ENCODE assay signal across 19 cellular contexts in the genomic region with DNA sequence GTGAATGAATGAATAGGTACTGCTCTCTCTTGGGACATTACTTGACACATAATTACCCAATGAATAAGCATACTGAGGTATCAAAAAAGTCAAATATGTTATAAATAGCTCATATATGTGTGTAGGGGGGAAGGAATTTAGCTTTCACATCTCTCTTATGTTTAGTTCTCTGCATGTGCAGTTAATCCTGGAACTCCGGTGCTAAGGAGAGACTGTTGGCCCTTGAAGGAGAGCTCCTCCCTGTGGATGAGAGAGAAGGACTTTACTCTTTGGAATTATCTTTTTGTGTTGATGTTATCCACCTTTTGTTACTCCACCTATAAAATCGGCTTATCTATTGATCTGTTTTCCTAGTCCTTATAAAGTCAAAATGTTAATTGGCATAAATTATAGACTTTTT. TPM values are rescaled to one million over a fixed set of nuclear protein-coding genes. Genes with fewer than 3 reads are reported as not detected.
DNase-seq lines count a peak whose midpoint lies in the region; ATAC-seq and TF ChIP-seq lines count a peak whose summit lies in the region.
"Had no signal": no experiment of that assay in that cellular context is flagged by ENCODE, and none has a peak within 500 bp of the region (broad histone marks: within the 10 kb centered on the region; RNA-seq: fewer than 3 reads in every experiment).

No MANE protein-coding gene starts in this region.

- peaks cover 11% of the 10 kb centered on the region for H3K4me1 Mint-ChIP-seq in nephron
- no peaks in the 10 kb centered on the region for H3K4me1 Mint-ChIP-seq in stimulated activated memory B cell treated with anti-CD40 and anti-IgM and Interleukin-4, amounts not matched to agents 10 μg/mL and 1 μg/mL and 100 μg/mL, for 72 hours
- H3K4me1 Mint-ChIP-seq in activated naive CD8-positive, alpha-beta T cell treated with anti-CD3 and anti-CD28 coated beads for 36 hours = peaks cover 2% of the 10 kb centered on the region
- H3K4me1 Mint-ChIP-seq: activated naive CD4-positive, alpha-beta T cell treated with anti-CD3 and anti-CD28 coated beads, Interleukin-2, amount 50 U/mL, for 24 hours had no signal

- H3K27me3 Mint-ChIP-seq in nephron (ENCODE audit: low read depth) = peaks cover 54% of the 10 kb centered on the region
- peaks cover 14% of the 10 kb centered on the region for H3K27me3 Mint-ChIP-seq in stimulated activated memory B cell treated with anti-CD40 and anti-IgM and Interleukin-4, amounts not matched to agents 10 μg/mL and 1 μg/mL and 100 μg/mL, for 72 hours
- peaks cover 35% of the 10 kb centered on the region for H3K27me3 Mint-ChIP-seq in activated naive CD8-positive, alpha-beta T cell treated with anti-CD3 and anti-CD28 coated beads for 36 hours

- peak; percentile 82 for TF ChIP-seq CTCF in C4-2B (conservative IDR thresholded peaks at IDR 0.05)
- TF ChIP-seq CTCF in LNCAP (IDR thresholded peaks at IDR 0.05) = peak; percentile 56
- TF ChIP-seq CTCF in epithelial cell of proximal tubule (conservative IDR thresholded peaks at IDR 0.05; ENCODE audit: low read depth, low read length) = peak; percentile 51
- no peak for TF ChIP-seq CTCF in nephron (IDR thresholded peaks at IDR 0.05; ENCODE audit: unreplicated experiment in 3 of 3)

- H3K9me3 Mint-ChIP-seq in nephron = no peaks in the 10 kb centered on the region
- no peaks in the 10 kb centered on the region for H3K9me3 Mint-ChIP-seq in stimulated activated memory B cell treated with anti-CD40 and anti-IgM and Interleukin-4, amounts not matched to agents 10 μg/mL and 1 μg/mL and 100 μg/mL, for 72 hours
- peaks cover 1% of the 10 kb centered on the region for H3K9me3 Mint-ChIP-seq in activated naive CD8-positive, alpha-beta T cell treated with anti-CD3 and anti-CD28 coated beads for 36 hours
- H3K9me3 Mint-ChIP-seq: activated naive CD4-positive, alpha-beta T cell treated with anti-CD3 and anti-CD28 coated beads, Interleukin-2, amount 50 U/mL, for 24 hours; natural killer cell treated with Interleukin-12 subunit alpha and Interleukin-12 subunit beta and Interleukin-15 and Interleukin-18, amount 100 ng/mL, for 72 hours had no signal

- DNase-seq in epithelial cell of proximal tubule (ENCODE audit: low read depth) (no peak), medulla oblongata (ENCODE audit: extremely low spot score) (no peak)
- no peak for DNase-seq in stimulated activated naive CD8-positive, alpha-beta T cell treated with anti-CD3 and anti-CD28 coated beads, Interleukin-15, Interleukin-2, amounts not matched to agents 100 U/mL and 50 U/mL, for 24 hours
- DNase-seq in activated naive CD8-positive, alpha-beta T cell treated with anti-CD3 and anti-CD28 coated beads for 36 hours = no peak
- DNase-seq: body of pancreas; effector CD4-positive, alpha-beta T cell; hypothalamus; NCI-H187; NCI-H524 treated with DMSO at 0.1 percent for 48 hours had no signal

- H3K27ac Mint-ChIP-seq in nephron = no peak overlapping the region
- no peak overlapping the region for H3K27ac Mint-ChIP-seq in stimulated activated memory B cell treated with anti-CD40 and anti-IgM and Interleukin-4, amounts not matched to agents 10 μg/mL and 1 μg/mL and 100 μg/mL, for 72 hours
- no peak overlapping the region for H3K27ac Mint-ChIP-seq in activated naive CD8-positive, alpha-beta T cell treated with anti-CD3 and anti-CD28 coated beads for 36 hours
- H3K27ac Mint-ChIP-seq: activated naive CD4-positive, alpha-beta T cell treated with anti-CD3 and anti-CD28 coated beads, Interleukin-2, amount 50 U/mL, for 24 hours; natural killer cell treated with Interleukin-12 subunit alpha and Interleukin-12 subunit beta and Interleukin-15 and Interleukin-18, amount 100 ng/mL, for 72 hours had no signal

- no peak for ATAC-seq in stimulated activated naive CD8-positive, alpha-beta T cell treated with anti-CD3 and anti-CD28 coated beads, Interleukin-15, Interleukin-2, amounts not matched to agents 100 U/mL and 50 U/mL, for 24 hours
- ATAC-seq in stimulated activated memory B cell treated with anti-CD40 and anti-IgM and Interleukin-4, amounts not matched to agents 10 μg/mL and 1 μg/mL and 100 μg/mL, for 72 hours = no peak
- ATAC-seq: body of pancreas; natural killer cell treated with Interleukin-12 subunit alpha and Interleukin-12 subunit beta and Interleukin-15 and Interleukin-18, amount 100 ng/mL, for 72 hours had no signal

- H3K4me3 Mint-ChIP-seq in nephron = peak overlapping the region; percentile 31 to 57 (median 38)
- no peak overlapping the region for H3K4me3 Mint-ChIP-seq in stimulated activated memory B cell treated with anti-CD40 and anti-IgM and Interleukin-4, amounts not matched to agents 10 μg/mL and 1 μg/mL and 100 μg/mL, for 72 hours
- H3K4me3 Mint-ChIP-seq in activated naive CD8-positive, alpha-beta T cell treated with anti-CD3 and anti-CD28 coated beads for 36 hours = no peak overlapping the region
- H3K4me3 Mint-ChIP-seq: activated naive CD4-positive, alpha-beta T cell treated with anti-CD3 and anti-CD28 coated beads, Interleukin-2, amount 50 U/mL, for 24 hours; natural killer cell treated with Interleukin-12 subunit alpha and Interleukin-12 subunit beta and Interleukin-15 and Interleukin-18, amount 100 ng/mL, for 72 hours had no signal

- no peak overlapping the region for H3K4me3 ChIP-seq in epithelial cell of proximal tubule (ENCODE audit: low read depth, low read length)

- no peak overlapping the region for H3K27ac ChIP-seq in C4-2B

- no peaks in the 10 kb centered on the region for H3K36me3 Mint-ChIP-seq in nephron (ENCODE audit: low read depth)
- H3K36me3 Mint-ChIP-seq in stimulated activated memory B cell treated with anti-CD40 and anti-IgM and Interleukin-4, amounts not matched to agents 10 μg/mL and 1 μg/mL and 100 μg/mL, for 72 hours = no peaks in the 10 kb centered on the region
- H3K36me3 Mint-ChIP-seq in activated naive CD8-positive, alpha-beta T cell treated with anti-CD3 and anti-CD28 coated beads for 36 hours = no peaks in the 10 kb centered on the region
- H3K36me3 Mint-ChIP-seq: activated naive CD4-positive, alpha-beta T cell treated with anti-CD3 and anti-CD28 coated beads, Interleukin-2, amount 50 U/mL, for 24 hours; natural killer cell treated with Interleukin-12 subunit alpha and Interleukin-12 subunit beta and Interleukin-15 and Interleukin-18, amount 100 ng/mL, for 72 hours had no signal

RNA-seq across cellular contexts. Expression of a gene that starts 1.2 kb away (rescaled TPM):
- total RNA-seq in epithelial cell of proximal tubule = 0.29 and 0.98 TPM in 2 replicates
- total RNA-seq in activated naive CD8-positive, alpha-beta T cell treated with anti-CD3 and anti-CD28 coated beads for 36 hours = not detected
- total RNA-seq: H4; HT1080; natural killer cell treated with Interleukin-12 subunit alpha and Interleukin-12 subunit beta and Interleukin-15 and Interleukin-18, amount 100 ng/mL, for 72 hours; pulmonary artery endothelial cell had no signal

RNA-seq across cellular contexts. Expression of a gene that starts 53.7 kb away (rescaled TPM):
- not detected in 2 replicates for total RNA-seq in epithelial cell of proximal tubule
- total RNA-seq in activated naive CD8-positive, alpha-beta T cell treated with anti-CD3 and anti-CD28 coated beads for 36 hours = not detected
- total RNA-seq: body of pancreas; HT1080; M059J; natural killer cell treated with Interleukin-12 subunit alpha and Interleukin-12 subunit beta and Interleukin-15 and Interleukin-18, amount 100 ng/mL, for 72 hours; pulmonary artery endothelial cell had no signal

Comparison
In these comparisons a context has a peak if more than half of its experiments do, and no peak if none do; other contexts are left out.
1. CTCF ChIP-seq: peak in C4-2B (single experiment), LNCAP (single experiment) and epithelial cell of proximal tubule (single experiment); none in nephron (0 of 3).
2. H3K4me3 Mint-ChIP-seq: peak in nephron (3 of 3); none in stimulated activated memory B cell treated with anti-CD40 and anti-IgM and Interleukin-4, amounts not matched to agents 10 μg/mL and 1 μg/mL and 100 μg/mL, for 72 hours (single experiment) and activated naive CD8-positive, alpha-beta T cell treated with anti-CD3 and anti-CD28 coated beads for 36 hours (single experiment).